6 cellular contexts compared by ENCODE assay signal in the genomic region with DNA sequence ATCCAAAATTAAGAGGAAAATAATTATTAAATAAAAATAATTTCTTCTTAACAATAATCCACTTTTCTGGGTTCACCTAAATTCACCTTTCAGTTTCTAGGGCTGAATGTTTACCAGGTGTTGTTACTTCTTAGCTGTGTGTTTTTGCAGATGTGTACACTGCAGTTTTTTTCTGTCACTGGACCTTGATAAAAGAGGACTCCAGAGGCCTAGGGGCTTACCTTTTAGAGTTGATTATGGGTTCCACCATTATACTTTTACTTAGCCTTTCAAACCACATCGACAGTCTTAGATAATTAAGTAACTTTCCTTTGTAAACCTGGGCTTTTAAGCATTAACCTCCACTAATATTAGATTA.
"Had no signal": no experiment of that assay in that cellular context is flagged by ENCODE, and none has a peak within 500 bp of the region (broad histone marks: within the 10 kb centered on the region; RNA-seq: fewer than 3 reads in every experiment).

No MANE protein-coding gene starts in this region.

- H3K27ac Mint-ChIP-seq: H9 had no signal

- H3K36me3 Mint-ChIP-seq: IgD-negative memory B cell had no signal

- ATAC-seq: GM23338 had no signal

- H3K4me3 Mint-ChIP-seq: GM23338, H9, IgD-negative memory B cell had no signal

- H3K9me3 Mint-ChIP-seq: GM23338 had no signal

- H3K4me1 Mint-ChIP-seq: GM23338, H9, IgD-negative memory B cell had no signal

- H3K4me3 ChIP-seq: GM23338 had no signal

- DNase-seq: H9, HCEC 1CT, KBM-7 had no signal

- H3K27ac ChIP-seq: KMS-11 had no signal

- H3K27me3 Mint-ChIP-seq: IgD-negative memory B cell had no signal
